In genomic region chr13:80508031-80508430, GRCh38 we compare ENCODE assay signal across 1 cellular context.
TF ChIP-seq lines count a peak whose summit lies in the region.

No MANE protein-coding gene starts in this region.

TF ChIP-seq in GM23338, 12 proteins besides CTCF, POLR2A, EP300 and RAD21 (continued from another document):
- no peak for TF ChIP-seq REST (IDR thresholded peaks at IDR 0.05; ENCODE audit: unreplicated experiment)
- TF ChIP-seq EZH2phosphoT487 (IDR thresholded peaks at IDR 0.05; ENCODE audit: unreplicated experiment): no peak
- no peak for TF ChIP-seq JUNB (IDR thresholded peaks at IDR 0.05; ENCODE audit: unreplicated experiment)
